ENCODE assay signal across 9 cellular contexts in genomic region chr5:75050415-75050814, GRCh38. TPM values are rescaled to one million over a fixed set of nuclear protein-coding genes. Genes with fewer than 3 reads are reported as not detected.
DNase-seq lines count a peak whose midpoint lies in the region; ATAC-seq, FAIRE-seq and TF ChIP-seq lines count a peak whose summit lies in the region.
"Had no signal": no experiment of that assay in that cellular context is flagged by ENCODE, and none has a peak within 500 bp of the region (broad histone marks: within the 10 kb centered on the region; RNA-seq: fewer than 3 reads in every experiment).

No MANE protein-coding gene starts in this region.

- no peaks in the 10 kb centered on the region for H3K79me2 ChIP-seq in HepG2 (ENCODE audit: insufficient read depth, low read length)

- intact Hi-C loops in HepG2 (cut with micrococcal nuclease; ENCODE audit: unreplicated experiment) (loop anchor here (1.0 to 10.0 kb wide), 3 partner anchors 39 to 184 kb away; partner anchors contain the start of gene ANKRD31), right lobe of liver (cut with DNase I) (loop anchor here in 1 of 2 donors (10.0 kb wide), 1 partner anchor 116 kb away; no protein-coding TSS in a partner anchor), adrenal gland (cut with DNase I) (loop anchor here in 1 of 2 donors (10.0 kb wide), 1 partner anchor 184 kb away; the partner anchor contains the start of gene ANKRD31)

- no peaks in the 10 kb centered on the region for H3K36me3 Mint-ChIP-seq in T-helper 2 cell treated with Interferon-gamma antibody and Interleukin-4, amounts not matched to agents 5 μg/mL and 100 μg/mL, for 36 hours (ENCODE audit: low read depth)

- no peaks in the 10 kb centered on the region for H3K9me3 Mint-ChIP-seq in T-helper 2 cell treated with Interferon-gamma antibody and Interleukin-4, amounts not matched to agents 5 μg/mL and 100 μg/mL, for 36 hours

- H2AFZ ChIP-seq in HepG2 (ENCODE audit: low read length), result no peak overlapping the region

- H3K36me3 ChIP-seq in HepG2 (replicated peaks in 1 of 2; ENCODE audit: control insufficient read depth in 1 of 2, insufficient read depth in 2 of 2, low read length in 2 of 2) (no peaks in the 10 kb centered on the region), right lobe of liver (no peaks in the 10 kb centered on the region), adrenal gland (replicated peaks in 1 of 2) (no peaks in the 10 kb centered on the region)

- in situ Hi-C loops in HepG2 (cut with HindIII; ENCODE audit: extremely low pct_ligation_motif_present, low pct_unique_long_range_greater_than_20kb), result loop anchor here (10.0 kb wide), 1 partner anchor 214 kb away; no protein-coding TSS in a partner anchor

- peak overlapping the region; percentile 11 for H3K27ac Mint-ChIP-seq in T-helper 2 cell treated with Interferon-gamma antibody and Interleukin-4, amounts not matched to agents 5 μg/mL and 100 μg/mL, for 36 hours

- 82% methylated on average over 11 of the region's 11 CpGs for WGBS in HepG2 (ENCODE audit: low lambda C conversion rate)
- 88% methylated on average over 8 of the region's 11 CpGs for WGBS in right lobe of liver (ENCODE audit: insufficient coverage, low coverage, low lambda C conversion rate, missing lambda C conversion rate)
- WGBS in adrenal gland, 4 donors, result 82 to 93% (median 89%) methylated on average over 11 of the region's 11 CpGs

- H3K27me3 Mint-ChIP-seq in T-helper 2 cell treated with Interferon-gamma antibody and Interleukin-4, amounts not matched to agents 5 μg/mL and 100 μg/mL, for 36 hours (ENCODE audit: low read depth), result peaks cover 39% of the 10 kb centered on the region

- no peaks in the 10 kb centered on the region for H4K20me1 ChIP-seq in HepG2 (ENCODE audit: insufficient read depth, low read length)

- peak; percentile 74 for ATAC-seq in HepG2
- no peak for ATAC-seq in right lobe of liver
- ATAC-seq in GM19452 (IDR thresholded peaks at IDR 0.05; ENCODE audit: unreplicated experiment), result no peak

- H3K9me3 ChIP-seq in HepG2 (ENCODE audit: low read length) (no peaks in the 10 kb centered on the region), right lobe of liver (no peaks in the 10 kb centered on the region), adrenal gland (replicated peaks in 1 of 3) (no peaks in the 10 kb centered on the region)

- no peak overlapping the region for H3K4me3 Mint-ChIP-seq in T-helper 2 cell treated with Interferon-gamma antibody and Interleukin-4, amounts not matched to agents 5 μg/mL and 100 μg/mL, for 36 hours

- CTCF ChIA-PET in HepG2 (lab: Yijun Ruan, JAX; ENCODE audit: low intra/inter-chr PET ratio, low total read pairs), result interaction anchor here (1.6 kb wide), 1 partner anchor 215 kb away, joined by 10 read pairs; no protein-coding TSS in a partner anchor

- TF ChIP-seq CTCF in HepG2 (CRISPR knock-in tag; IDR thresholded peaks at IDR 0.05) (no peak), right lobe of liver (IDR thresholded peaks at IDR 0.05) (no peak), adrenal gland (IDR thresholded peaks at IDR 0.05) (peak in 1 of 6 experiments; percentile 15)

- FAIRE-seq in HepG2 (lab: Jason Lieb, UNC) (no peak), urothelium cell line (lab: Jason Lieb, UNC) (no peak)
- FAIRE-seq: islet of Langerhans had no signal

- no peak overlapping the region for H3K9ac ChIP-seq in HepG2 (ENCODE audit: insufficient read depth, low read depth, low read length)

- H3K4me3 ChIP-seq in HepG2 (replicated peaks in 1 of 3; ENCODE audit: insufficient read depth in 1 of 3, low read depth in 2 of 3, low read length in 3 of 3) (no peak overlapping the region), right lobe of liver (no peak overlapping the region), adrenal gland (no peak overlapping the region)

- no peak for TF ChIP-seq RAD21 in HepG2 (CRISPR knock-in tag; IDR thresholded peaks at IDR 0.05)

- H3K27me3 ChIP-seq in HepG2 (ENCODE audit: control insufficient read depth in 1 of 2, insufficient read depth in 2 of 2, low read length in 2 of 2), result peaks cover 16 to 42% of the 10 kb centered on the region in 2 experiments
- H3K27me3 ChIP-seq in right lobe of liver, result no peaks in the 10 kb centered on the region
- no peaks in the 10 kb centered on the region for H3K27me3 ChIP-seq in adrenal gland

- TF ChIP-seq POLR2A in HepG2 (IDR thresholded peaks at IDR 0.05; ENCODE audit: insufficient read depth in 1 of 2, low read depth in 2 of 2, low read length in 2 of 2) (no peak), right lobe of liver (IDR thresholded peaks at IDR 0.05) (no peak), adrenal gland (IDR thresholded peaks at IDR 0.05) (no peak)

- DNase-seq in HepG2 (ENCODE audit: low spot score), result peak; percentile 30
- no peak for DNase-seq in right lobe of liver
- DNase-seq in T-helper 2 cell treated with Interferon-gamma antibody and Interleukin-4, amounts not matched to agents 5 μg/mL and 100 μg/mL, for 36 hours (ENCODE audit: low spot score), result no peak
- peak; percentile 16 for DNase-seq in fibroblast of gingiva (ENCODE audit: low read depth)
- DNase-seq in urothelium cell line (ENCODE audit: low spot score), result peak; percentile 31
- no peak for DNase-seq in pons (ENCODE audit: low spot score)
- no peak for DNase-seq in adrenal gland

- BruUV-seq in HepG2 (replicated peaks; lab: Mats Ljungman, UMichigan), result no TSS peak

- H3K4me2 ChIP-seq in HepG2 (ENCODE audit: low read depth, low read length), result no peak overlapping the region

- TF ChIP-seq EP300 in HepG2 (IDR thresholded peaks at IDR 0.05; ENCODE audit: low read depth in 2 of 2, low read length in 2 of 2), result no peak
- no peak for TF ChIP-seq EP300 in HepG2 (CRISPR knock-in tag; IDR thresholded peaks at IDR 0.05; ENCODE audit: borderline replicate concordance)

- H3K27ac ChIP-seq in HepG2 (ENCODE audit: extremely low read length, insufficient read depth, low read length), result no peak overlapping the region
- H3K27ac ChIP-seq in right lobe of liver, result no peak overlapping the region
- no peak overlapping the region for H3K27ac ChIP-seq in adrenal gland

- H3K4me1 ChIP-seq in HepG2 (ENCODE audit: insufficient read depth, low read length) (peaks cover 33% of the 10 kb centered on the region), right lobe of liver (peaks cover 0 to 18% (median 0%) of the 10 kb centered on the region in 4 donors), adrenal gland (replicated peaks in 1 of 2) (peaks cover 0 to 15% of the 10 kb centered on the region in 2 donors)

- peaks cover 41% of the 10 kb centered on the region for H3K4me1 Mint-ChIP-seq in T-helper 2 cell treated with Interferon-gamma antibody and Interleukin-4, amounts not matched to agents 5 μg/mL and 100 μg/mL, for 36 hours (ENCODE audit: low read depth)

- POLR2A ChIA-PET in HepG2 (lab: Yijun Ruan, JAX), result no interaction called here

TF ChIP-seq in HepG2, 621 proteins besides CTCF, POLR2A, EP300 and RAD21:
- TF ChIP-seq ZFP91 (CRISPR knock-in tag; IDR thresholded peaks at IDR 0.05; ENCODE audit: borderline replicate concordance) (peak; percentile 34; the same call in 1 of the 2 replicates), ZNF350 (CRISPR knock-in tag; IDR thresholded peaks at IDR 0.05; ENCODE audit: borderline replicate concordance, low read depth) (0 out of 2 replicates have a peak, but pooled peaks have one; percentile 9), FOXK1 (CRISPR knock-in tag; IDR thresholded peaks at IDR 0.05; ENCODE audit: borderline replicate concordance, low read depth) (no peak), NCOA1 (CRISPR knock-in tag; IDR thresholded peaks at IDR 0.05) (no peak)
TF ChIP-seq in HepG2: peak in this region for 2.

RNA-seq across cellular contexts. Expression of gene GCNT4, which starts 1.9 kb away (rescaled TPM):
- 0.22 and 0.27 TPM in 2 replicates for total RNA-seq in HepG2 (2016; rRNA removed; fragmentation: Illumina TruSeq; extraction: Trizol)
- 0.10 TPM in 1 of 2 replicates, not detected in the other for total RNA-seq in HepG2 (2016; cell fraction: cytosol; rRNA removed; fragmentation: Illumina TruSeq; extraction: Trizol; ENCODE audit: low read depth)
- 0.18 and 0.26 TPM in 2 replicates for total RNA-seq in HepG2 (2016; cell fraction: insoluble cytoplasmic fraction; rRNA removed; fragmentation: Illumina TruSeq; extraction: Trizol)
- total RNA-seq in HepG2 (2016; cell fraction: membrane; rRNA removed; fragmentation: Illumina TruSeq; extraction: Trizol), result 0.17 and 0.25 TPM in 2 replicates
- 0.19 and 0.50 TPM in 2 replicates for total RNA-seq in HepG2 (2016; cell fraction: nucleus; rRNA removed; fragmentation: Illumina TruSeq; extraction: Trizol)
- 0.26 and 0.38 TPM in 2 replicates for polyA plus RNA-seq in HepG2 (2011; rRNA removed)
- 0.11 and 0.26 TPM in 2 replicates for polyA plus RNA-seq in HepG2 (2011; cell fraction: cytosol; rRNA removed)
- 0.16 and 0.28 TPM in 2 replicates for polyA plus RNA-seq in HepG2 (2011; cell fraction: nucleus; rRNA removed)
- 0.17 and 0.43 TPM in 2 replicates for polyA plus RNA-seq in HepG2 (2012)
- polyA plus RNA-seq in HepG2 (2016; cell fraction: cytosol; fragmentation: Illumina TruSeq; extraction: Trizol; ENCODE audit: low read depth), result 0.01 and 0.02 TPM in 2 replicates
- 0.12 and 0.17 TPM in 2 replicates for polyA plus RNA-seq in HepG2 (2016; cell fraction: insoluble cytoplasmic fraction; fragmentation: Illumina TruSeq; extraction: Trizol; ENCODE audit: low read depth)
- polyA plus RNA-seq in HepG2 (2016; cell fraction: membrane; fragmentation: Illumina TruSeq; extraction: Trizol; ENCODE audit: low read depth), result 0.05 and 0.13 TPM in 2 replicates
- 0.21 and 0.28 TPM in 2 replicates for polyA plus RNA-seq in HepG2 (2016; cell fraction: nucleus; fragmentation: Illumina TruSeq; extraction: Trizol; ENCODE audit: insufficient read depth, low read depth)
- polyA minus RNA-seq in HepG2 (2011; rRNA and poly(A)+ RNA removed; ENCODE audit: low replicate concordance), result 0.02 and 0.26 TPM in 2 replicates
- 0.59 and 0.62 TPM in 2 replicates for polyA minus RNA-seq in HepG2 (2011; cell fraction: cytosol; rRNA and poly(A)+ RNA removed)
- polyA minus RNA-seq in HepG2 (2011; cell fraction: nucleus; rRNA and poly(A)+ RNA removed), result 0.90 and 0.99 TPM in 2 replicates
- 1 to 10 TPM in 3 of 6 experiments, under 1 TPM in 3; 0.35 to 2.0 (median 0.96) TPM for total RNA-seq in right lobe of liver
- 1 to 10 TPM in 5 of 8 donors, under 1 TPM in 3; 0.24 to 2.8 (median 1.4) TPM for total RNA-seq in adrenal gland
- polyA plus RNA-seq in adrenal gland, result under 1 TPM; 0.27 to 0.60 (median 0.32) TPM

Comparison
In these comparisons a context has a peak if more than half of its experiments do, and no peak if none do; other contexts are left out.
1. DNase-seq: peak in HepG2 (single experiment), fibroblast of gingiva (single experiment) and urothelium cell line (single experiment); none in right lobe of liver (0 of 3), T-helper 2 cell treated with Interferon-gamma antibody and Interleukin-4, amounts not matched to agents 5 μg/mL and 100 μg/mL, for 36 hours (single experiment), pons (single experiment) and adrenal gland (0 of 7).